Comparison of ENCODE assay signal across 9 cellular contexts in the genomic region with DNA sequence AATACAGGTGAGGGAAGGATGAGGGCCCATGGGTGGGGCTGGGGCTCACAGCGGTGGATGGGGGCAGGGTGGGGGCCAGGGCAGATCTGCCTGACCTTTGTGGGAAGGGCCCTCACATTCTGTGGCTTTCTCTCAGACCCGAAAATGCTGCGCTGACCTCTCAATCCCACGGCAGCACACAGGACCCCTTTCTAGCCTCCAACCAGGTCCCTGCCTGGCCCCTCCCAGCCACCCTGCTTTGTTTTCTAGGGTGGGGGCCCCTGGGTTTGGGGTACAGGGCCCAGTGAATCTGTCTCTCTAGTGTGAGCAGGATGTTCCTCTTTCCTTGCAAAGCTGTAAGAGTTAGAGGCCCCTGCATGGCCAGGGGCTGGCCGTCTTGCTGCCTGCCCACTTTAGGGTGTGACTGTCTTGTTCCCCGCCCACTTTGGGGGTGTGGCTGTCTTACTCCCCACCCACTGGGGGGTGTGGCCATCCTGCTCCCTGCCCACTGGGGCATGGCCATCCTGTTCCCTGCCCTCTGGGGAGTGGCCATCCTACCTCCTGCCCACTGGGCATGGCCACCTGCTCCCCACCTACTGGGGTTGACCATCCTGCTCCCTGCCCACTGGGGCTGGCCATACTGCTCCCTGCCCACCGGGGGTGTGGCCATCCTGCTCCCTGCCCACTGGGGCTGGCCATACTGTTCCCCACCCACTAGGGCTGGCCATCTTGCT. TPM values are rescaled to one million over a fixed set of nuclear protein-coding genes. Genes with fewer than 3 reads are reported as not detected.
DNase-seq lines count a peak whose midpoint lies in the region; ATAC-seq and TF ChIP-seq lines count a peak whose summit lies in the region.
"Had no signal": no experiment of that assay in that cellular context is flagged by ENCODE, and none has a peak within 500 bp of the region (broad histone marks: within the 10 kb centered on the region; RNA-seq: fewer than 3 reads in every experiment).

No MANE protein-coding gene starts in this region.

- H3K27ac Mint-ChIP-seq in activated naive CD8-positive, alpha-beta T cell treated with anti-CD3 and anti-CD28 coated beads, Interleukin-2, amount 50 U/mL, for 24 hours: no peak overlapping the region

- H3K36me3 ChIP-seq in PC-9 (ENCODE audit: low read depth) (no peaks in the 10 kb centered on the region), body of pancreas (replicated peaks in 1 of 2; ENCODE audit: insufficient read depth in 1 of 2, low read depth in 2 of 2) (no peaks in the 10 kb centered on the region)
- H3K36me3 ChIP-seq: cardiac muscle cell had no signal

- CTCF ChIA-PET in PC-9 (lab: Charles Lee): no interaction called here

- H3K9me3 Mint-ChIP-seq in activated naive CD8-positive, alpha-beta T cell treated with anti-CD3 and anti-CD28 coated beads, Interleukin-2, amount 50 U/mL, for 24 hours: peaks cover 7% of the 10 kb centered on the region
- H3K9me3 Mint-ChIP-seq: IgD-negative memory B cell had no signal

- H3K4me2 ChIP-seq in PC-9: peak overlapping the region; percentile 59

- H3K27me3 Mint-ChIP-seq in activated naive CD8-positive, alpha-beta T cell treated with anti-CD3 and anti-CD28 coated beads, Interleukin-2, amount 50 U/mL, for 24 hours: no peaks in the 10 kb centered on the region
- H3K27me3 Mint-ChIP-seq: IgD-negative memory B cell had no signal

- H2AFZ ChIP-seq in PC-9: no peak overlapping the region

- POLR2A ChIA-PET in PC-9 (lab: Charles Lee; ENCODE audit: unreplicated experiment): no interaction called here

- H3K4me3 Mint-ChIP-seq in activated naive CD8-positive, alpha-beta T cell treated with anti-CD3 and anti-CD28 coated beads, Interleukin-2, amount 50 U/mL, for 24 hours: no peak overlapping the region

- 72 to 75% methylated on average over 6 to 7 of the region's 7 CpGs for WGBS in body of pancreas, 2 donors

- peak; percentile 63 for DNase-seq in H4 (ENCODE audit: low spot score)
- peak; percentile 46 to 64 for DNase-seq in PC-9
- peak; percentile 59 for DNase-seq in activated naive CD8-positive, alpha-beta T cell treated with anti-CD3 and anti-CD28 coated beads, Interleukin-2, amount 50 U/mL, for 24 hours
- DNase-seq in stimulated activated CD4-positive, alpha-beta T cell treated with anti-CD3 and anti-CD28 coated beads, Interleukin-1b, Interleukin-23, amount 100 ng/mL, for 48 hours: peak; percentile 56
- no peak for DNase-seq in body of pancreas

- intact Hi-C loops in PC-9 (cut with micrococcal nuclease; ENCODE audit: unreplicated experiment) (loop anchor here (10.0 kb wide), 1 partner anchor 433 kb away; no protein-coding TSS in a partner anchor), body of pancreas (cut with DNase I) (no loop called here)

- H3K9me2 ChIP-seq in PC-9 (ENCODE audit: insufficient read depth): no peaks in the 10 kb centered on the region

- no peak for ATAC-seq in activated naive CD8-positive, alpha-beta T cell treated with anti-CD3 and anti-CD28 coated beads, Interleukin-2, amount 50 U/mL, for 24 hours
- ATAC-seq in body of pancreas (no peak), HG03460 (IDR thresholded peaks at IDR 0.05; ENCODE audit: unreplicated experiment) (no peak), HG03139 (IDR thresholded peaks at IDR 0.05; ENCODE audit: unreplicated experiment) (no peak)

- TF ChIP-seq CTCF in PC-9 (conservative IDR thresholded peaks at IDR 0.05): no peak
- TF ChIP-seq CTCF in body of pancreas (IDR thresholded peaks at IDR 0.05): no peak

- H3K4me1 Mint-ChIP-seq in activated naive CD8-positive, alpha-beta T cell treated with anti-CD3 and anti-CD28 coated beads, Interleukin-2, amount 50 U/mL, for 24 hours: peaks cover 41% of the 10 kb centered on the region

- no peaks in the 10 kb centered on the region for H3K9me3 ChIP-seq in PC-9 (ENCODE audit: insufficient read depth, low read depth)
- H3K9me3 ChIP-seq in body of pancreas: no peaks in the 10 kb centered on the region

- TF ChIP-seq POLR2A in body of pancreas (IDR thresholded peaks at IDR 0.05): no peak

- peaks cover 7% of the 10 kb centered on the region; the same call in 1 of the 2 replicates for H4K20me1 ChIP-seq in PC-9 (ENCODE audit: insufficient read depth)

- H3K4me1 ChIP-seq in PC-9 (replicated peaks; ENCODE audit: insufficient read depth) (peaks cover 26% of the 10 kb centered on the region), body of pancreas (no peaks in the 10 kb centered on the region)

- no TSS peak for BruUV-seq in PC-9 (replicated peaks; lab: Mats Ljungman, UMichigan)

- no peaks in the 10 kb centered on the region for H3K79me2 ChIP-seq in PC-9 (ENCODE audit: low read depth)

- H3K27me3 ChIP-seq in PC-9 (ENCODE audit: insufficient read depth, low read depth) (peaks cover 48% of the 10 kb centered on the region), body of pancreas (no peaks in the 10 kb centered on the region)
- H3K27me3 ChIP-seq: cardiac muscle cell had no signal

- H3K4me3 ChIP-seq in PC-9 (no peak overlapping the region), body of pancreas (no peak overlapping the region)
- H3K4me3 ChIP-seq: cardiac muscle cell had no signal

- no peak overlapping the region for H3K27ac ChIP-seq in PC-9
- H3K27ac ChIP-seq in body of pancreas: no peak overlapping the region
- H3K27ac ChIP-seq: cardiac muscle cell had no signal

- H3K36me3 Mint-ChIP-seq in activated naive CD8-positive, alpha-beta T cell treated with anti-CD3 and anti-CD28 coated beads, Interleukin-2, amount 50 U/mL, for 24 hours (ENCODE audit: low read depth): peaks cover 18% of the 10 kb centered on the region

- peaks cover 28% of the 10 kb centered on the region; the same call in 1 of the 2 replicates for H3F3A ChIP-seq in PC-9 (ENCODE audit: insufficient read depth, low read depth)

RNA-seq across cellular contexts. Expression of a gene that starts 11.5 kb away (rescaled TPM):
- total RNA-seq in H4 (2014; rRNA removed; shearing (Covaris generic)): 0.04 and 1.1 TPM in 2 replicates
- total RNA-seq in PC-9 (2021) (0.20 TPM in 1 of 2 replicates, not detected in the other), body of pancreas (10 to 100 TPM in 1 of 2 donors, 1 to 10 TPM in 1; 8.8 to 13.2 TPM)

Comparison
In these comparisons a context has a peak if more than half of its experiments do, and no peak if none do; other contexts are left out.
1. DNase-seq: peak in H4 (single experiment), PC-9 (2 of 2), activated naive CD8-positive, alpha-beta T cell treated with anti-CD3 and anti-CD28 coated beads, Interleukin-2, amount 50 U/mL, for 24 hours (single experiment) and stimulated activated CD4-positive, alpha-beta T cell treated with anti-CD3 and anti-CD28 coated beads, Interleukin-1b, Interleukin-23, amount 100 ng/mL, for 48 hours (single experiment); none in body of pancreas (0 of 4).